Comparison of ENCODE assay signal across 3 cellular contexts in genomic region chr6:116263353-116263752, GRCh38.
TF ChIP-seq lines count a peak whose summit lies in the region.

No MANE protein-coding gene starts in this region.

TF ChIP-seq in HepG2, 621 proteins besides CTCF, POLR2A, EP300 and RAD21:
- TF ChIP-seq E2F2 (CRISPR knock-in tag; IDR thresholded peaks at IDR 0.05; ENCODE audit: borderline replicate concordance) = no peak
- no peak for TF ChIP-seq ZGPAT (CRISPR knock-in tag; IDR thresholded peaks at IDR 0.05)
- no peak for TF ChIP-seq FOXK1 (CRISPR knock-in tag; IDR thresholded peaks at IDR 0.05; ENCODE audit: borderline replicate concordance, low read depth)
- TF ChIP-seq ZNF773 (CRISPR knock-in tag; IDR thresholded peaks at IDR 0.05; ENCODE audit: borderline replicate concordance) = no peak
- no peak for TF ChIP-seq ZNF414 (CRISPR knock-in tag; IDR thresholded peaks at IDR 0.05)
- no peak for TF ChIP-seq ZNF784 (CRISPR knock-in tag; IDR thresholded peaks at IDR 0.05; ENCODE audit: borderline replicate concordance)

TF ChIP-seq in HEK293, 187 proteins besides CTCF, POLR2A, EP300 and RAD21:
- peak; percentile 94 for TF ChIP-seq ZNF529 (tag by site-specific recombination; IDR thresholded peaks at IDR 0.05; ENCODE audit: insufficient replicate concordance)
- TF ChIP-seq TRIM28 (IDR thresholded peaks at IDR 0.05; ENCODE audit: borderline replicate concordance, low read length) = peak; percentile 60; the same call in 1 of the 2 replicates
- TF ChIP-seq ZNF48 (tag by site-specific recombination; IDR thresholded peaks at IDR 0.05) = no peak
- no peak for TF ChIP-seq ZNF174 (tag by site-specific recombination; IDR thresholded peaks at IDR 0.05)
- TF ChIP-seq SETDB1 (IDR thresholded peaks at IDR 0.05; ENCODE audit: insufficient read length, low read length) = peak; percentile 94

TF ChIP-seq in K562, 482 proteins besides CTCF, POLR2A, EP300 and RAD21:
- TF ChIP-seq ZNF766 (CRISPR knock-in tag; conservative IDR thresholded peaks at IDR 0.05) (no peak), MYNN (IDR thresholded peaks at IDR 0.05) (no peak), MYNN (CRISPR knock-in tag; IDR thresholded peaks at IDR 0.05) (no peak), RERE (CRISPR knock-in tag; IDR thresholded peaks at IDR 0.05; ENCODE audit: borderline replicate concordance) (no peak), GATAD2A (IDR thresholded peaks at IDR 0.05) (no peak), HDAC3 (IDR thresholded peaks at IDR 0.05; ENCODE audit: borderline replicate concordance, partially characterized antibody) (no peak), LARP7 (IDR thresholded peaks at IDR 0.05) (no peak), ZFX (CRISPR knock-in tag; IDR thresholded peaks at IDR 0.05) (no peak), WHSC1 (IDR thresholded peaks at IDR 0.05; ENCODE audit: low read length) (no peak), ZFP91 (CRISPR knock-in tag; IDR thresholded peaks at IDR 0.05) (no peak)
